ENCODE assay signal across 16 cellular contexts in the genomic region with DNA sequence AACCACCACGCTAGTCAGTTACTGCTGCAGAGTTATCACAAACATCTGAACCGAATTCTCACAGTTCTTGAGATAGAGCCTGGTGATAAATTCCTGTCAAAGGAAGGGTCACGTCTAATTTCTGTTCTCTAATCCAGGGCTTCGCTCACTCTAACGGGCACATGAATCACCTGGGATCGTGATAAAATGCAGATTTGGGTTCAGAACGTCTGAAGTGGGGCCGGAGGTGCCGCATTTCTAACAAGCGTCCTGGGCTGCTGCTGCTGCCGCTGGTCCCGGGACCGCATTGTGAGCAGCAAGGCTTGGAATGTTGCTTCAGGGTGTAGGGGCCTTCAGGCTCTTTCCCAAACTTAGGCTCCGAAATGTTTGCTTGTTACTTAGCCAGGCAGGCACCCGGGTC.
A peak's percentile ranks its signal among the peaks of the same experiment; 100 is the strongest.
DNase-seq lines count a peak whose midpoint lies in the region; ATAC-seq and TF ChIP-seq lines count a peak whose summit lies in the region.
"Had no signal": no experiment of that assay in that cellular context is flagged by ENCODE, and none has a peak within 500 bp of the region (broad histone marks: within the 10 kb centered on the region; RNA-seq: fewer than 3 reads in every experiment).

No MANE protein-coding gene starts in this region.

- DNase-seq in H7: peak; percentile 53
- DNase-seq in amniotic epithelial cell (ENCODE audit: low read depth): peak; percentile 74
- DNase-seq in islet precursor cell: peak; percentile 94
- no peak for DNase-seq in smooth muscle cell (lab: John Stamatoyannopoulos, UW; ENCODE audit: unreplicated experiment)
- DNase-seq in NCI-H128 (lab: John Stamatoyannopoulos, UW; ENCODE audit: unreplicated experiment): no peak
- DNase-seq in COR-L47 (lab: John Stamatoyannopoulos, UW): no peak
- DNase-seq in NCI-H510A (lab: John Stamatoyannopoulos, UW): no peak
- DNase-seq: AML-193; Calu3; DMS79; NCI-H1048; NCI-H2107; NK-92 treated with Interleukin-12 subunit alpha and Interleukin-12 subunit beta, amount 100 ng/mL, for 24 hours had no signal

- no peak overlapping the region for H3K4me2 ChIP-seq in smooth muscle cell

- TF ChIP-seq CTCF in smooth muscle cell (IDR thresholded peaks at IDR 0.05; ENCODE audit: borderline replicate concordance, insufficient read depth, poor library complexity, severe bottlenecking): no peak

- no peak overlapping the region for H3K9ac ChIP-seq in smooth muscle cell (ENCODE audit: low read depth)

- peak overlapping the region; percentile 2 for H2AFZ ChIP-seq in smooth muscle cell (ENCODE audit: low read depth)

- ATAC-seq in GM19467 (IDR thresholded peaks at IDR 0.05; ENCODE audit: unreplicated experiment): no peak
- ATAC-seq: K562 had no signal

- no peaks in the 10 kb centered on the region for H3K79me2 ChIP-seq in smooth muscle cell (ENCODE audit: low read depth)

- WGBS in smooth muscle cell (ENCODE audit: low lambda C conversion rate): 29% methylated on average over 15 of the region's 15 CpGs

- peaks cover 11% of the 10 kb centered on the region for H3K4me1 ChIP-seq in smooth muscle cell (ENCODE audit: low read depth)

- no peak overlapping the region for H3K4me3 ChIP-seq in H7 (ENCODE audit: insufficient read depth, low read depth, low read length)
- H3K4me3 ChIP-seq in smooth muscle cell: no peak overlapping the region
- H3K4me3 ChIP-seq: K562, SK-N-MC had no signal

- H3K27ac ChIP-seq in smooth muscle cell (ENCODE audit: low read depth): no peak overlapping the region
- H3K27ac ChIP-seq: SK-N-MC had no signal

- H3K9me3 ChIP-seq in smooth muscle cell (replicated peaks; ENCODE audit: low read depth): no peaks in the 10 kb centered on the region

- H3K36me3 ChIP-seq in H7 (replicated peaks; ENCODE audit: control insufficient read depth, insufficient read depth, low read length) (no peaks in the 10 kb centered on the region), smooth muscle cell (ENCODE audit: low read depth) (no peaks in the 10 kb centered on the region)

- no peaks in the 10 kb centered on the region for H4K20me1 ChIP-seq in smooth muscle cell (ENCODE audit: low read depth)

- H3K27me3 ChIP-seq in H7 (ENCODE audit: control insufficient read depth, insufficient read depth, low read length): no peaks in the 10 kb centered on the region; the same call in 1 of the 2 replicates
- no peaks in the 10 kb centered on the region for H3K27me3 ChIP-seq in smooth muscle cell (ENCODE audit: low read depth)

- no peaks in the 10 kb centered on the region for H3F3A ChIP-seq in smooth muscle cell (ENCODE audit: low read depth)

Comparison
In these comparisons a context has a peak if more than half of its experiments do, and no peak if none do; other contexts are left out.
1. DNase-seq: peak in H7 (single experiment), amniotic epithelial cell (single experiment) and islet precursor cell (single experiment); none in smooth muscle cell (single experiment), NCI-H128 (single experiment), COR-L47 (single experiment) and NCI-H510A (single experiment).